11 cellular contexts compared by ENCODE assay signal in genomic region chr15:51782357-51782896, GRCh38. TPM values are rescaled to one million over a fixed set of nuclear protein-coding genes. Genes with fewer than 3 reads are reported as not detected.
A peak's percentile ranks its signal among the peaks of the same experiment; 100 is the strongest.
DNase-seq lines count a peak whose midpoint lies in the region; ATAC-seq and TF ChIP-seq lines count a peak whose summit lies in the region.
"Had no signal": no experiment of that assay in that cellular context is flagged by ENCODE, and none has a peak within 500 bp of the region (broad histone marks: within the 10 kb centered on the region; RNA-seq: fewer than 3 reads in every experiment).

No MANE protein-coding gene starts in this region.

- H3K36me3 Mint-ChIP-seq in MCF 10A (ENCODE audit: insufficient read depth, unreplicated experiment) (peaks cover 4% of the 10 kb centered on the region), endothelial cell (ENCODE audit: low read depth, unreplicated experiment) (peaks cover 61% of the 10 kb centered on the region)

- H3K9me3 ChIP-seq in breast epithelium: no peaks in the 10 kb centered on the region

- no peak overlapping the region for H3K4me3 ChIP-seq in breast epithelium
- H3K4me3 ChIP-seq in retinal pigment epithelial cell (ENCODE audit: low read length): no peak overlapping the region

- CTCF ChIA-PET in MCF 10A (lab: Yijun Ruan, JAX): interaction anchor here (0.8 to 1.3 kb wide), 2 partner anchors 133 to 375 kb away, joined by 3 to 4 read pairs; no protein-coding TSS in a partner anchor

- H3K9me3 Mint-ChIP-seq in MCF 10A (ENCODE audit: unreplicated experiment): no peaks in the 10 kb centered on the region
- H3K9me3 Mint-ChIP-seq in endothelial cell (ENCODE audit: unreplicated experiment): no peaks in the 10 kb centered on the region
- H3K9me3 Mint-ChIP-seq: CD4-positive, alpha-beta memory T cell; T-helper 1 cell treated with Interleukin-12 subunit alpha and Interleukin-12 subunit beta and Interleukin-4 antibody, amounts not matched to agents 30 μg/mL and 1 μg/mL, for 36 hours had no signal

- H3K4me3 Mint-ChIP-seq in MCF 10A (ENCODE audit: unreplicated experiment) (no peak overlapping the region), endothelial cell (ENCODE audit: unreplicated experiment) (peak overlapping the region; percentile 15)
- H3K4me3 Mint-ChIP-seq: CD4-positive, alpha-beta memory T cell; T-helper 1 cell treated with Interleukin-12 subunit alpha and Interleukin-12 subunit beta and Interleukin-4 antibody, amounts not matched to agents 30 μg/mL and 1 μg/mL, for 36 hours had no signal

- H3K4me1 ChIP-seq in breast epithelium: no peaks in the 10 kb centered on the region

- POLR2A ChIA-PET in MCF 10A (lab: Yijun Ruan, JAX): no interaction called here

- no peaks in the 10 kb centered on the region for H3K36me3 ChIP-seq in breast epithelium

- no peaks in the 10 kb centered on the region for H3K27me3 ChIP-seq in breast epithelium

- BruUV-seq in MCF 10A (replicated peaks; lab: Mats Ljungman, UMichigan): no TSS peak

- intact Hi-C loops in MCF 10A (cut with micrococcal nuclease) (loop anchor here (2.0 to 10.0 kb wide), 3 partner anchors 124 to 425 kb away; no protein-coding TSS in a partner anchor), breast epithelium (cut with DNase I; ENCODE audit: low total_unique reads) (no loop called here)

- H3K4me1 Mint-ChIP-seq in MCF 10A (ENCODE audit: insufficient read depth, unreplicated experiment) (peaks cover 16% of the 10 kb centered on the region), endothelial cell (ENCODE audit: unreplicated experiment) (no peaks in the 10 kb centered on the region)

- TF ChIP-seq CTCF in MCF 10A (IDR thresholded peaks at IDR 0.05; ENCODE audit: unreplicated experiment) (peak; percentile 59), breast epithelium (IDR thresholded peaks at IDR 0.05) (no peak), endothelial cell (IDR thresholded peaks at IDR 0.05; ENCODE audit: unreplicated experiment) (no peak), retinal pigment epithelial cell (conservative IDR thresholded peaks at IDR 0.05; ENCODE audit: low read depth, low read length) (peak; percentile 37)

- DNase-seq in MCF 10A (ENCODE audit: unreplicated experiment): peak; percentile 55
- no peak for DNase-seq in breast epithelium (ENCODE audit: low spot score in 2 of 2)
- peak; percentile 57 for DNase-seq in NCI-H69 (lab: John Stamatoyannopoulos, UW)
- no peak for DNase-seq in endothelial cell (ENCODE audit: low spot score)
- DNase-seq in retinal pigment epithelial cell (ENCODE audit: low read depth): no peak
- no peak for DNase-seq in substantia nigra (lab: John Stamatoyannopoulos, UW)
- DNase-seq in HCEC 1CT: no peak
- DNase-seq: CD4-positive, alpha-beta memory T cell; stimulated activated CD4-positive, alpha-beta T cell treated with anti-CD3 and anti-CD28 coated beads, Interleukin-4, amount 100 ng/mL, for 1 hour had no signal

- ATAC-seq in HG03159 (IDR thresholded peaks at IDR 0.05; ENCODE audit: unreplicated experiment): no peak

- H3K27me3 Mint-ChIP-seq in MCF 10A (ENCODE audit: insufficient read depth, unreplicated experiment) (no peaks in the 10 kb centered on the region), endothelial cell (ENCODE audit: unreplicated experiment) (peaks cover 4% of the 10 kb centered on the region)
- H3K27me3 Mint-ChIP-seq: CD4-positive, alpha-beta memory T cell had no signal

- no peak overlapping the region for H3K27ac Mint-ChIP-seq in MCF 10A (ENCODE audit: low read depth, unreplicated experiment)
- H3K27ac Mint-ChIP-seq in endothelial cell (ENCODE audit: unreplicated experiment): no peak overlapping the region
- H3K27ac Mint-ChIP-seq: CD4-positive, alpha-beta memory T cell; T-helper 1 cell treated with Interleukin-12 subunit alpha and Interleukin-12 subunit beta and Interleukin-4 antibody, amounts not matched to agents 30 μg/mL and 1 μg/mL, for 36 hours had no signal

- H3K27ac ChIP-seq in breast epithelium (no peak overlapping the region), substantia nigra (ENCODE audit: low read depth, low read length, poor library complexity, severe bottlenecking) (no peak overlapping the region)

- TF ChIP-seq POLR2A in breast epithelium (IDR thresholded peaks at IDR 0.05): no peak

RNA-seq across cellular contexts. Expression of gene TMOD2, which starts 31.0 kb away (rescaled TPM):
- total RNA-seq in MCF 10A (2022): 2.8 and 5.3 TPM in 2 replicates
- 10 to 100 TPM in 2 of 3 donors, 1 to 10 TPM in 1; 8.6 to 16.8 (median 11.5) TPM for total RNA-seq in breast epithelium
- total RNA-seq in endothelial cell (ENCODE audit: unreplicated experiment): 118 TPM

RNA-seq across cellular contexts. Expression of gene LYSMD2, which starts 45.0 kb away (rescaled TPM):
- total RNA-seq in MCF 10A (2022) (13.4 and 14.3 TPM in 2 replicates), breast epithelium (10 to 100 TPM in 2 of 3 donors, 1 to 10 TPM in 1; 5.0 to 18.7 (median 15.8) TPM), endothelial cell (ENCODE audit: unreplicated experiment) (14.5 TPM)

RNA-seq across cellular contexts. Expression of gene TMOD3, which starts 47.0 kb away (rescaled TPM):
- total RNA-seq in MCF 10A (2022) (93.5 and 94.6 TPM in 2 replicates), breast epithelium (10 to 100 TPM; 24.9 to 31.4 (median 27.5) TPM), endothelial cell (ENCODE audit: unreplicated experiment) (51.0 TPM)

Comparison
In these comparisons a context has a peak if more than half of its experiments do, and no peak if none do; other contexts are left out.
1. DNase-seq: peak in MCF 10A (single experiment) and NCI-H69 (single experiment); none in breast epithelium (0 of 2), endothelial cell (single experiment), retinal pigment epithelial cell (single experiment), substantia nigra (0 of 49) and HCEC 1CT (single experiment).
2. CTCF ChIP-seq: peak in MCF 10A (single experiment) and retinal pigment epithelial cell (single experiment); none in breast epithelium (0 of 3) and endothelial cell (single experiment).